In the genomic region with DNA sequence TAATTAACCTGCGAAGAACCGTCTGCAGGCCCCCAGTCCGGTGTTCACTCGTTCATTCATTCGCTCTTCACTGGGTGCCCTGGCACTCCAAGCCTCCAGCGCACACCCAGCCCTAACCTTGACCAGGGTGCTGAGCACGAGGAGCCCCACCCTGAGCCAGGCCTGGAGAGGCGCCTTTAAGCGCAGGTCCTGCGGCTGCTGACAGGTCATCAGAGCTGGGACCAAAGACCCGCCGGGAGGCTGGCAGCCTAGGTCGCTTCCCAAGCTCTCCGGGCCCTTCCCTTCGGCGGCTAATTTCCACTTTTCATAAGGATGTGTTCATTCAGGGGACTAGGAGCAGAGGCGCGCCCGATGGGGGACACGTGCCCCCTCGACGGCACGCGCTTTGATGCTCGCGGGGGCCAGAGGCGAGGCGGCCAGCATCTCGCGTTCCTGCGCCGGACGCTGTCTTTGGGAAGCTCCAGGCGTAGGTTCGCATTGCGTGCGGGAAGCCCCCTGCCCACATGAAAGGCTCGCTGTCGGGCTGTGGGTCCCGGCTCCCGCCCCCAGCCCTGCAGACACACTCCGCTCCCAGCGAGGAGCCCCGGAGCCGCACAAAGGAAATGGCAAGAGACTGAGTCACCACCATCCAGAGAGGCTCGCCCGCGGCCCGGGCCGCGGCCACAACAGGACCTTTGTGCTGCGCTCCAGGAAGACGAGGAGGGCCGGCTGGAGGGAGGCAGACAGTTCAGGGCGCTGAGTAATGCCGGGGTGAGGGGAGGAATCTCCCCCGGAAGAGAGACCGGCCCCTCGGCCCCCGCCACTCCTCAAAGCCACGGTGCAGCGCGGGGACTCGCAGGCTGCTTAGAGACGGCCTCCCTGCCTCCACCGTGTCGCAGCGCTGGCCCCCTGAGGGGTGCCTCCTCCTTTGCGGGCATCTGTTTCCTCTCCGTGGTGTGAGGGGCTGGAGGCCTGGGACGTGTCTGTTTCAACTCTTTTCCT, we compare ENCODE assay signal across 8 cellular contexts.
DNase-seq lines count a peak whose midpoint lies in the region; ATAC-seq and TF ChIP-seq lines count a peak whose summit lies in the region.

No MANE protein-coding gene starts in this region.

- H3K9me3 ChIP-seq in H9 (ENCODE audit: control insufficient read depth, low read depth, low read length), result no peaks in the 10 kb centered on the region

- no peaks in the 10 kb centered on the region for H4K20me1 ChIP-seq in H9 (ENCODE audit: control insufficient read depth, insufficient read depth, insufficient read length)

- H3K23ac ChIP-seq in H9 (ENCODE audit: insufficient read length, low read depth, low read length), result no peak overlapping the region

- H4K5ac ChIP-seq in H9 (ENCODE audit: insufficient read length, low read depth, low read length), result no peak overlapping the region

- TF ChIP-seq CTCF in H9 (conservative IDR thresholded peaks at IDR 0.05) (no peak), progenitor cell of endocrine pancreas (IDR thresholded peaks at IDR 0.05; ENCODE audit: unreplicated experiment) (no peak), GM10266 (IDR thresholded peaks at IDR 0.05; ENCODE audit: control insufficient read depth, insufficient read depth, low read depth, missing control alignments) (no peak)

- peak in 3 of 4 experiments; percentile 24 to 37 (median 26) for ATAC-seq in T-cell (replicated peaks in 1 of 4)
- ATAC-seq in HG03432 (IDR thresholded peaks at IDR 0.05; ENCODE audit: unreplicated experiment), result no peak
- no peak for ATAC-seq in GM21447 (IDR thresholded peaks at IDR 0.05; ENCODE audit: unreplicated experiment)

- H3K79me2 ChIP-seq in H9 (ENCODE audit: insufficient read depth, low read length), result no peaks in the 10 kb centered on the region

- no peak overlapping the region for H3K56ac ChIP-seq in H9 (ENCODE audit: insufficient read length, low read depth, low read length)

- no peak overlapping the region for H2BK5ac ChIP-seq in H9 (ENCODE audit: insufficient read length, low read length)

- no peak overlapping the region for H3K4ac ChIP-seq in H9 (ENCODE audit: low read depth, low read length)

- no peak overlapping the region for H2BK20ac ChIP-seq in H9 (ENCODE audit: low read depth, low read length, poor library complexity, severe bottlenecking)

- H2BK12ac ChIP-seq in H9 (ENCODE audit: insufficient read length, low read depth, low read length), result no peak overlapping the region

- peak overlapping the region; percentile 51 for H3K14ac ChIP-seq in H9 (ENCODE audit: insufficient read depth, low read length)

- H3K4me1 Mint-ChIP-seq in H9, result peaks cover 36 to 68% of the 10 kb centered on the region in 2 experiments
- H3K4me1 Mint-ChIP-seq in T-cell, result peaks cover 0 to 13% (median 9%) of the 10 kb centered on the region in 3 donors
- peaks cover 36% of the 10 kb centered on the region for H3K4me1 Mint-ChIP-seq in progenitor cell of endocrine pancreas (ENCODE audit: low read depth)

- H3K9ac ChIP-seq in H9 (ENCODE audit: extremely low read depth, insufficient read length, low read length), result no peak overlapping the region

- H3K4me2 ChIP-seq in H9 (ENCODE audit: insufficient read depth, insufficient read length, low read length), result no peak overlapping the region

- no peak overlapping the region for H2AFZ ChIP-seq in H9 (ENCODE audit: low read length)

- H3K27ac ChIP-seq in H9 (ENCODE audit: insufficient read length, low read depth, low read length), result no peak overlapping the region

- H3K36me3 Mint-ChIP-seq in H9 (ENCODE audit: insufficient read depth in 1 of 3, low read depth in 3 of 3), result peaks cover 0 to 4% (median 4%) of the 10 kb centered on the region in 3 experiments; a peak in 2 of 7 replicates
- no peaks in the 10 kb centered on the region for H3K36me3 Mint-ChIP-seq in T-cell
- H3K36me3 Mint-ChIP-seq in progenitor cell of endocrine pancreas (ENCODE audit: insufficient read depth), result no peaks in the 10 kb centered on the region

- no peaks in the 10 kb centered on the region for H3K23me2 ChIP-seq in H9 (ENCODE audit: insufficient read length, low read depth, low read length, poor library complexity, severe bottlenecking)

- no peak overlapping the region for H4K8ac ChIP-seq in H9 (replicated peaks; ENCODE audit: insufficient read length, low read depth, low read length)

- CTCF ChIA-PET in T-cell (lab: Charles Lee), result no interaction called here

- peak overlapping the region in 1 of 2 experiments; percentile 39; a peak in 3 of 5 replicates for H3K4me3 Mint-ChIP-seq in H9
- H3K4me3 Mint-ChIP-seq in T-cell, result peak overlapping the region in 1 of 3 donors; percentile 51
- H3K4me3 Mint-ChIP-seq in progenitor cell of endocrine pancreas (ENCODE audit: low read depth), result no peak overlapping the region

- H3K9me3 Mint-ChIP-seq in H9 (no peaks in the 10 kb centered on the region), T-cell (no peaks in the 10 kb centered on the region), progenitor cell of endocrine pancreas (ENCODE audit: low read depth) (no peaks in the 10 kb centered on the region)

- H2AK5ac ChIP-seq in H9 (ENCODE audit: insufficient read length, low read length), result no peak overlapping the region

- H3K27ac Mint-ChIP-seq in H9 (peak overlapping the region in 1 of 3 experiments; percentile 75; a peak in 2 of 7 replicates), T-cell (no peak overlapping the region), progenitor cell of endocrine pancreas (peak overlapping the region; percentile 83)

- H2BK120ac ChIP-seq in H9 (ENCODE audit: low read depth, low read length, poor library complexity, severe bottlenecking), result no peak overlapping the region

- POLR2A ChIA-PET in T-cell (lab: Charles Lee), result no interaction called here

- H3K4me1 ChIP-seq in H9 (ENCODE audit: insufficient read depth, low read length), result no peaks in the 10 kb centered on the region; the same call in 1 of the 2 replicates

- no peak overlapping the region for H2BK15ac ChIP-seq in H9 (ENCODE audit: low read depth, low read length)

- no CpG with 5 or more reads among the region's 71 CpGs for WGBS in H9 (ENCODE audit: extremely low coverage, insufficient read length, low lambda C conversion rate)

- H3K27me3 Mint-ChIP-seq in H9 (ENCODE audit: low read depth), result peaks cover 71% of the 10 kb centered on the region
- peaks cover 13 to 27% of the 10 kb centered on the region in 2 donors for H3K27me3 Mint-ChIP-seq in T-cell
- peaks cover 15% of the 10 kb centered on the region for H3K27me3 Mint-ChIP-seq in progenitor cell of endocrine pancreas

- no peaks in the 10 kb centered on the region; the same call in 1 of the 2 replicates for H3K27me3 ChIP-seq in H9 (ENCODE audit: insufficient read depth, low read length)

- H3K79me1 ChIP-seq in H9 (ENCODE audit: insufficient read depth, low read depth, low read length, poor library complexity, severe bottlenecking), result no peaks in the 10 kb centered on the region

- H3T11ph ChIP-seq in H9 (ENCODE audit: low read length), result no peak overlapping the region

- DNase-seq in H9 (peak; percentile 88), T-cell (no peak), foreskin melanocyte (peak; percentile 95), progenitor cell of endocrine pancreas (ENCODE audit: low spot score, unreplicated experiment) (peak; percentile 24), NCI-H2029 (lab: John Stamatoyannopoulos, UW) (no peak), GM10266 (ENCODE audit: extremely low spot score) (no peak)

- H4K91ac ChIP-seq in H9 (ENCODE audit: insufficient read length, low read depth, low read length), result no peak overlapping the region

- peak overlapping the region; percentile 29 for H3K18ac ChIP-seq in H9 (ENCODE audit: insufficient read length, low read depth, low read length)

Comparison
In these comparisons a context has a peak if more than half of its experiments do, and no peak if none do; other contexts are left out.
1. DNase-seq: peak in H9 (single experiment), foreskin melanocyte (single experiment) and progenitor cell of endocrine pancreas (single experiment); none in T-cell (0 of 34), NCI-H2029 (single experiment) and GM10266 (single experiment).
2. ATAC-seq: peak in T-cell (3 of 4); none in HG03432 (single experiment) and GM21447 (single experiment).